1 cellular context compared by ENCODE assay signal in the genomic region with DNA sequence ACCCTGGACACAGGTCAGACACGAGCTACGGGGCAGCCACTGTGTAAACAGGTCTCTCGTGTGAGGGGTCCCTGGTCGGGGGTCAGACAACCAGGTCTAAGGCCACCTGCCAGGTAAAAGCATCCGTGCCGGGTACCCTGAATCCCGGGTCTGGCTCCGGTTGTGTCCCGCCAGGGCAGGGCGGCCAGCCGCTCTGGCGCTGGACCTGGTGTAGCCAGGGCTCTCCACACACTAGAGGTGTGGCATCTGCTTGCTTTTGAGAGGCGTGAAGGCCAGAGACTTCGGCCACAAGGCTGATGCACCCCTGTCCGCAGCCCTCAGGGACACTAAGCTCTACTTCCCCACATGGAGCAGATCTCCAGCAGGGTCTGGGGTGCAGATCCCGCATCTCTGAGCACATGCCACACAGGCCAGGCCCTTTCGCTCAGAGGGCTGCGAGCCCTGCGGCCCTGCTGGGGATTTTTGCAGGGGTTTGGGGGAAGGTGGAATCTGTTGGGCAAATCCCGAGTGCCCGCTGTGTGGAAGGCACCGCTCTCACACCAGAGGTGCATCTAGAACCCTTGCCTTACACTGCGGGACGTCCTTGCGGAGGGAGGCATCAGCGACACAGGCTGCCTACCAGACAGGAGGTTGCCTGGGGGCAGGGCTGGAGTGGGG.
TF ChIP-seq lines count a peak whose summit lies in the region.

No MANE protein-coding gene starts in this region.

TF ChIP-seq in GM12878, 131 proteins besides CTCF, POLR2A, EP300 and RAD21:
- TF ChIP-seq KDM1A (IDR thresholded peaks at IDR 0.05; ENCODE audit: borderline replicate concordance) (no peak), ZNF592 (IDR thresholded peaks at IDR 0.05) (no peak), PAX5 (IDR thresholded peaks at IDR 0.05; ENCODE audit: borderline replicate concordance, low read depth, low read length) (no peak), HDAC2 (IDR thresholded peaks at IDR 0.05) (no peak)
